Comparison of ENCODE assay signal across 8 cellular contexts in genomic region chr10:21496285-21497176, GRCh38. TPM values are rescaled to one million over a fixed set of nuclear protein-coding genes. Genes with fewer than 3 reads are reported as not detected.
DNase-seq lines count a peak whose midpoint lies in the region; ATAC-seq, FAIRE-seq and TF ChIP-seq lines count a peak whose summit lies in the region.

No MANE protein-coding gene starts in this region.

- peak; percentile 51 for TF ChIP-seq CTCF in A549 (IDR thresholded peaks at IDR 0.05)
- peak; percentile 62 for TF ChIP-seq CTCF in GM12873 (IDR thresholded peaks at IDR 0.05; ENCODE audit: insufficient read depth, low read depth, low read length, missing control alignments)

- H3K36me3 ChIP-seq in muscle layer of colon (ENCODE audit: insufficient read depth, low read length) (no peaks in the 10 kb centered on the region), thymus (ENCODE audit: control insufficient read depth, insufficient read depth) (no peaks in the 10 kb centered on the region)

- peak overlapping the region; percentile 77 for H3K4me3 ChIP-seq in A549
- peak overlapping the region; percentile 84 to 85 for H3K4me3 ChIP-seq in muscle layer of colon (ENCODE audit: low read depth in 1 of 2, low read length in 2 of 2)
- H3K4me3 ChIP-seq in thymus (ENCODE audit: low read length), result peak overlapping the region; percentile 53

- peak; percentile 64 to 65 for ATAC-seq in A549
- ATAC-seq in HG02884 (IDR thresholded peaks at IDR 0.05; ENCODE audit: unreplicated experiment), result peak; percentile 36

- 1% methylated on average over 31 of the region's 79 CpGs for WGBS in A549 (ENCODE audit: missing lambda C conversion rate)
- under 1% methylated on average over 79 of the region's 79 CpGs for WGBS in thymus

- FAIRE-seq in A549 (lab: Jason Lieb, UNC), result peak; percentile 36

- no peak overlapping the region for H3K9ac ChIP-seq in muscle layer of colon (ENCODE audit: low read length)

- H3K27me3 ChIP-seq in muscle layer of colon (ENCODE audit: control insufficient read depth in 1 of 2, insufficient read depth in 2 of 2, low read length in 2 of 2) (no peaks in the 10 kb centered on the region), thymus (ENCODE audit: control insufficient read depth, insufficient read depth) (peaks cover 62% of the 10 kb centered on the region)

- CTCF ChIA-PET in A549 (lab: Yijun Ruan, JAX), result interaction anchor here (0.6 to 9.4 kb wide), 84 partner anchors 9 to 1572 kb away, joined by 3 to 97 read pairs (median 4); partner anchors contain the start of genes MLLT10 and SKIDA1

- H3K9me3 ChIP-seq in A549, result no peaks in the 10 kb centered on the region
- no peaks in the 10 kb centered on the region for H3K9me3 ChIP-seq in muscle layer of colon (ENCODE audit: low read length)
- H3K9me3 ChIP-seq in thymus (ENCODE audit: control insufficient read depth), result no peaks in the 10 kb centered on the region

- POLR2A ChIA-PET in A549 (lab: Yijun Ruan, JAX), result interaction anchor here (0.6 to 5.2 kb wide), 26 partner anchors 20 to 844 kb away, joined by 3 to 85 read pairs (median 6); partner anchors contain the start of genes COMMD3, MLLT10 and SKIDA1

- TF ChIP-seq EP300 in A549 (IDR thresholded peaks at IDR 0.05), result no peak

- peak; percentile 58 to 78 for DNase-seq in A549 (ENCODE audit: low read depth in 1 of 2, low spot score in 1 of 2)
- DNase-seq in NCI-H226, result peak; percentile 22
- DNase-seq in activated CD8-positive, alpha-beta memory T cell treated with anti-CD3 and anti-CD28 coated beads, Interleukin-2, amount 50 U/mL, for 48 hours, result peak; percentile 74
- peak; percentile 52 to 67 for DNase-seq in erythroblast (lab: John Stamatoyannopoulos, UW)

- peak in 1 of 2 experiments; percentile 39; a peak in 2 of 5 replicates for TF ChIP-seq RAD21 in A549 (conservative IDR thresholded peaks at IDR 0.05 in 1 of 2, IDR thresholded peaks at IDR 0.05 in 1 of 2)

- TF ChIP-seq POLR2A in A549 (IDR thresholded peaks at IDR 0.05; ENCODE audit: low read length) (peak; percentile 3), erythroblast (IDR thresholded peaks at IDR 0.05; ENCODE audit: low read length) (no peak)

- peak overlapping the region; percentile 93 for H3K4me2 ChIP-seq in A549

- peak overlapping the region; percentile 93 to 99 for H3K27ac ChIP-seq in A549
- H3K27ac ChIP-seq in muscle layer of colon (ENCODE audit: low read depth, low read length), result peak overlapping the region; percentile 57
- no peak overlapping the region for H3K27ac ChIP-seq in thymus (ENCODE audit: low read depth)

- H3K4me1 ChIP-seq in A549, result peaks cover 33% of the 10 kb centered on the region
- no peaks in the 10 kb centered on the region for H3K4me1 ChIP-seq in muscle layer of colon (ENCODE audit: insufficient read depth, low read length)
- H3K4me1 ChIP-seq in thymus (ENCODE audit: control insufficient read depth, insufficient read depth, low read length), result peaks cover 9% of the 10 kb centered on the region

TF ChIP-seq in A549, 52 proteins besides CTCF, POLR2A, EP300 and RAD21 (continues in another document):
- TF ChIP-seq KDM1A (IDR thresholded peaks at IDR 0.05; ENCODE audit: low read depth) (no peak), FOXS1 (CRISPR knock-in tag; IDR thresholded peaks at IDR 0.05) (no peak), JUN (IDR thresholded peaks at IDR 0.05) (peak in 1 of 2 experiments; percentile 75; a peak in 2 of 5 replicates), NFE2L2 (conservative IDR thresholded peaks at IDR 0.05; ENCODE audit: low read length) (no peak), ZNF302 (CRISPR knock-in tag; IDR thresholded peaks at IDR 0.05) (no peak), EHMT2 (IDR thresholded peaks at IDR 0.05; ENCODE audit: low read depth) (no peak), SMC3 (IDR thresholded peaks at IDR 0.05) (peak; percentile 34; the same call in 1 of the 3 replicates), ZFP36 (IDR thresholded peaks at IDR 0.05; ENCODE audit: borderline replicate concordance, partially characterized antibody) (no peak), SREBF2 (IDR thresholded peaks at IDR 0.05) (no peak), MAX (IDR thresholded peaks at IDR 0.05) (no peak; the same call in none of the 2 replicates), TFCP2L1 (CRISPR knock-in tag; IDR thresholded peaks at IDR 0.05) (0 out of 2 replicates have a peak, but pooled peaks have one; percentile 59), HDAC2 (IDR thresholded peaks at IDR 0.05) (no peak)
- TF ChIP-seq, protein P1, sequence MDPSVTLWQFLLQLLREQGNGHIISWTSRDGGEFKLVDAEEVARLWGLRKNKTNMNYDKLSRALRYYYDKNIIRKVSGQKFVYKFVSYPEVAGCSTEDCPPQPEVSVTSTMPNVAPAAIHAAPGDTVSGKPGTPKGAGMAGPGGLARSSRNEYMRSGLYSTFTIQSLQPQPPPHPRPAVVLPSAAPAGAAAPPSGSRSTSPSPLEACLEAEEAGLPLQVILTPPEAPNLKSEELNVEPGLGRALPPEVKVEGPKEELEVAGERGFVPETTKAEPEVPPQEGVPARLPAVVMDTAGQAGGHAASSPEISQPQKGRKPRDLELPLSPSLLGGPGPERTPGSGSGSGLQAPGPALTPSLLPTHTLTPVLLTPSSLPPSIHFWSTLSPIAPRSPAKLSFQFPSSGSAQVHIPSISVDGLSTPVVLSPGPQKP (IDR thresholded peaks at IDR 0.05; ENCODE audit: low read depth, low read length), result no peak
- TF ChIP-seq, protein P2, sequence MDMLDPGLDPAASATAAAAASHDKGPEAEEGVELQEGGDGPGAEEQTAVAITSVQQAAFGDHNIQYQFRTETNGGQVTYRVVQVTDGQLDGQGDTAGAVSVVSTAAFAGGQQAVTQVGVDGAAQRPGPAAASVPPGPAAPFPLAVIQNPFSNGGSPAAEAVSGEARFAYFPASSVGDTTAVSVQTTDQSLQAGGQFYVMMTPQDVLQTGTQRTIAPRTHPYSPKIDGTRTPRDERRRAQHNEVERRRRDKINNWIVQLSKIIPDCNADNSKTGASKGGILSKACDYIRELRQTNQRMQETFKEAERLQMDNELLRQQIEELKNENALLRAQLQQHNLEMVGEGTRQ (IDR thresholded peaks at IDR 0.05), result no peak
- TF ChIP-seq, protein P3, sequence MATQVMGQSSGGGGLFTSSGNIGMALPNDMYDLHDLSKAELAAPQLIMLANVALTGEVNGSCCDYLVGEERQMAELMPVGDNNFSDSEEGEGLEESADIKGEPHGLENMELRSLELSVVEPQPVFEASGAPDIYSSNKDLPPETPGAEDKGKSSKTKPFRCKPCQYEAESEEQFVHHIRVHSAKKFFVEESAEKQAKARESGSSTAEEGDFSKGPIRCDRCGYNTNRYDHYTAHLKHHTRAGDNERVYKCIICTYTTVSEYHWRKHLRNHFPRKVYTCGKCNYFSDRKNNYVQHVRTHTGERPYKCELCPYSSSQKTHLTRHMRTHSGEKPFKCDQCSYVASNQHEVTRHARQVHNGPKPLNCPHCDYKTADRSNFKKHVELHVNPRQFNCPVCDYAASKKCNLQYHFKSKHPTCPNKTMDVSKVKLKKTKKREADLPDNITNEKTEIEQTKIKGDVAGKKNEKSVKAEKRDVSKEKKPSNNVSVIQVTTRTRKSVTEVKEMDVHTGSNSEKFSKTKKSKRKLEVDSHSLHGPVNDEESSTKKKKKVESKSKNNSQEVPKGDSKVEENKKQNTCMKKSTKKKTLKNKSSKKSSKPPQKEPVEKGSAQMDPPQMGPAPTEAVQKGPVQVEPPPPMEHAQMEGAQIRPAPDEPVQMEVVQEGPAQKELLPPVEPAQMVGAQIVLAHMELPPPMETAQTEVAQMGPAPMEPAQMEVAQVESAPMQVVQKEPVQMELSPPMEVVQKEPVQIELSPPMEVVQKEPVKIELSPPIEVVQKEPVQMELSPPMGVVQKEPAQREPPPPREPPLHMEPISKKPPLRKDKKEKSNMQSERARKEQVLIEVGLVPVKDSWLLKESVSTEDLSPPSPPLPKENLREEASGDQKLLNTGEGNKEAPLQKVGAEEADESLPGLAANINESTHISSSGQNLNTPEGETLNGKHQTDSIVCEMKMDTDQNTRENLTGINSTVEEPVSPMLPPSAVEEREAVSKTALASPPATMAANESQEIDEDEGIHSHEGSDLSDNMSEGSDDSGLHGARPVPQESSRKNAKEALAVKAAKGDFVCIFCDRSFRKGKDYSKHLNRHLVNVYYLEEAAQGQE (IDR thresholded peaks at IDR 0.05), result no peak
- TF ChIP-seq, protein P4, sequence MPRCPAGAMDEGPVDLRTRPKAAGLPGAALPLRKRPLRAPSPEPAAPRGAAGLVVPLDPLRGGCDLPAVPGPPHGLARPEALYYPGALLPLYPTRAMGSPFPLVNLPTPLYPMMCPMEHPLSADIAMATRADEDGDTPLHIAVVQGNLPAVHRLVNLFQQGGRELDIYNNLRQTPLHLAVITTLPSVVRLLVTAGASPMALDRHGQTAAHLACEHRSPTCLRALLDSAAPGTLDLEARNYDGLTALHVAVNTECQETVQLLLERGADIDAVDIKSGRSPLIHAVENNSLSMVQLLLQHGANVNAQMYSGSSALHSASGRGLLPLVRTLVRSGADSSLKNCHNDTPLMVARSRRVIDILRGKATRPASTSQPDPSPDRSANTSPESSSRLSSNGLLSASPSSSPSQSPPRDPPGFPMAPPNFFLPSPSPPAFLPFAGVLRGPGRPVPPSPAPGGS (IDR thresholded peaks at IDR 0.05), result no peak; the same call in 1 of the 3 replicates
- TF ChIP-seq, protein P5, sequence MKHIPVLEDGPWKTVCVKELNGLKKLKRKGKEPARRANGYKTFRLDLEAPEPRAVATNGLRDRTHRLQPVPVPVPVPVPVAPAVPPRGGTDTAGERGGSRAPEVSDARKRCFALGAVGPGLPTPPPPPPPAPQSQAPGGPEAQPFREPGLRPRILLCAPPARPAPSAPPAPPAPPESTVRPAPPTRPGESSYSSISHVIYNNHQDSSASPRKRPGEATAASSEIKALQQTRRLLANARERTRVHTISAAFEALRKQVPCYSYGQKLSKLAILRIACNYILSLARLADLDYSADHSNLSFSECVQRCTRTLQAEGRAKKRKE (CRISPR knock-in tag; IDR thresholded peaks at IDR 0.05; ENCODE audit: low read depth), result no peak

RNA-seq across cellular contexts. Expression of gene SKIDA1, which starts 29.0 kb away (rescaled TPM):
- polyA plus RNA-seq in A549 (2011; rRNA removed), result 0.87 and 1.0 TPM in 2 replicates
- 0.54 and 0.60 TPM in 2 replicates for polyA plus RNA-seq in A549 (2012; cell fraction: cytosol; rRNA removed)
- 0.48 and 0.60 TPM in 2 replicates for polyA plus RNA-seq in A549 (2012; cell fraction: nucleus; rRNA removed)
- 3.5 to 4.2 TPM (median 4.1 TPM) in 3 replicates for polyA plus RNA-seq in A549 (2017; fragmentation: RNase III; extraction: RNeasy Plus Mini Kit Qiagen cat#74134 plus additional on column Dnase treatment)
- polyA minus RNA-seq in A549 (2011; rRNA and poly(A)+ RNA removed), result 1.2 and 1.4 TPM in 2 replicates
- 0.73 TPM for polyA plus RNA-seq in thymus

RNA-seq across cellular contexts. Expression of gene MLLT10, which starts 37.5 kb away (rescaled TPM):
- polyA plus RNA-seq in A549 (2011; rRNA removed) (54.1 and 55.5 TPM in 2 replicates), A549 (2017; fragmentation: RNase III; extraction: RNeasy Plus Mini Kit Qiagen cat#74134 plus additional on column Dnase treatment) (35.3 to 41.7 TPM (median 38.9 TPM) in 3 replicates), thymus (23.0 TPM)
- polyA plus RNA-seq in A549 (2012; cell fraction: cytosol; rRNA removed), result 28.8 and 31.8 TPM in 2 replicates
- polyA plus RNA-seq in A549 (2012; cell fraction: nucleus; rRNA removed), result 26.3 and 38.8 TPM in 2 replicates
- 65.1 and 116 TPM in 2 replicates for polyA minus RNA-seq in A549 (2011; rRNA and poly(A)+ RNA removed)

Comparison
In these comparisons a context has a peak if more than half of its experiments do, and no peak if none do; other contexts are left out.
1. DNase-seq: peak in every context shown above with its lines; median percentile 74 in activated CD8-positive, alpha-beta memory T cell treated with anti-CD3 and anti-CD28 coated beads, Interleukin-2, amount 50 U/mL, for 48 hours; 68 in A549; 60 in erythroblast; 22 in NCI-H226.